14 cellular contexts compared by ENCODE assay signal in genomic region chr16:21194771-21195301, GRCh38. TPM values are rescaled to one million over a fixed set of nuclear protein-coding genes. Genes with fewer than 3 reads are reported as not detected.
DNase-seq lines count a peak whose midpoint lies in the region; ATAC-seq, FAIRE-seq and TF ChIP-seq lines count a peak whose summit lies in the region.
"Had no signal": no experiment of that assay in that cellular context is flagged by ENCODE, and none has a peak within 500 bp of the region (broad histone marks: within the 10 kb centered on the region; RNA-seq: fewer than 3 reads in every experiment).

No MANE protein-coding gene starts in this region.

- FAIRE-seq in bronchial epithelial cell (lab: Jason Lieb, UNC), result no peak
- FAIRE-seq: TTC549 had no signal

- no peaks in the 10 kb centered on the region for H3K27me3 ChIP-seq in bronchial epithelial cell (ENCODE audit: control insufficient read depth, insufficient read depth, low read length)

- H3K36me3 ChIP-seq in bronchial epithelial cell (ENCODE audit: control insufficient read depth, insufficient read depth, low read length), result no peaks in the 10 kb centered on the region
- H3K36me3 ChIP-seq: suprapubic skin had no signal

- peak; percentile 24 for DNase-seq in Caki2 (ENCODE audit: low read depth)
- DNase-seq in GM19238 (ENCODE audit: insufficient read length, low spot score), result peak; percentile 9
- DNase-seq in bronchial epithelial cell (ENCODE audit: low read depth), result peak; percentile 13
- peak; percentile 62 for DNase-seq in myocyte (ENCODE audit: low read depth)
- DNase-seq in SKM-1 treated with dmso at 0.1 percent for 144 hours (lab: John Stamatoyannopoulos, UW; ENCODE audit: unreplicated experiment), result no peak
- DNase-seq: activated naive CD8-positive, alpha-beta T cell treated with anti-CD3 and anti-CD28 coated beads, Interleukin-2, amount 10 ng/mL, durations not matched to agents 7 days and 5 days; left colon; naive thymus-derived CD8-positive, alpha-beta T cell; NCI-H187 treated with DMSO at 0.1 percent for 48 hours had no signal

- ATAC-seq in GM19467 (IDR thresholded peaks at IDR 0.05; ENCODE audit: unreplicated experiment) (no peak), HG02973 (IDR thresholded peaks at IDR 0.05; ENCODE audit: unreplicated experiment) (no peak)
- ATAC-seq: left colon; naive thymus-derived CD8-positive, alpha-beta T cell had no signal

- TF ChIP-seq CTCF in bronchial epithelial cell (IDR thresholded peaks at IDR 0.05; ENCODE audit: insufficient read depth, low read length, severe bottlenecking), result no peak

- in situ Hi-C loops in Caki2 (cut with HindIII; ENCODE audit: low pct_unique_long_range_greater_than_20kb, low sequenced_read_pairs), result no loop called here

- H3K4me3 ChIP-seq in bronchial epithelial cell (ENCODE audit: low read depth, low read length), result no peak overlapping the region
- H3K4me3 ChIP-seq: suprapubic skin had no signal

RNA-seq across cellular contexts. Expression of gene ZP2, which starts 16.5 kb away (rescaled TPM):
- not detected in 2 replicates for total RNA-seq in Caki2 (2014; rRNA removed; shearing (Covaris generic); ENCODE audit: low replicate concordance)
- total RNA-seq in bronchial epithelial cell (not detected in 2 replicates), myocyte (not detected in 2 replicates)
- not detected for polyA plus RNA-seq in myocyte (2012)
- total RNA-seq: activated naive CD8-positive, alpha-beta T cell treated with anti-CD3 and anti-CD28 coated beads, Interleukin-2, amount 10 ng/mL, durations not matched to agents 7 days and 5 days; naive thymus-derived CD8-positive, alpha-beta T cell; SK-MEL-5; suprapubic skin had no signal
- polyA plus RNA-seq: naive thymus-derived CD8-positive, alpha-beta T cell had no signal

RNA-seq across cellular contexts. Expression of gene LDAF1, which starts 36.4 kb away (rescaled TPM):
- 67.2 and 104 TPM in 2 replicates for total RNA-seq in Caki2 (2014; rRNA removed; shearing (Covaris generic); ENCODE audit: low replicate concordance)
- 59.4 and 90.6 TPM in 2 replicates for total RNA-seq in bronchial epithelial cell
- 8.0 and 9.5 TPM in 2 replicates for total RNA-seq in myocyte
- polyA plus RNA-seq in myocyte (2012), result 22.3 TPM

RNA-seq across cellular contexts. Expression of gene ANKS4B, which starts 38.7 kb away (rescaled TPM):
- total RNA-seq in Caki2 (2014; rRNA removed; shearing (Covaris generic); ENCODE audit: low replicate concordance), result not detected in 2 replicates
- total RNA-seq in bronchial epithelial cell (under 0.01 TPM in 1 of 2 replicates, not detected in the other), myocyte (0.03 TPM in 1 of 2 replicates, not detected in the other)
- not detected for polyA plus RNA-seq in myocyte (2012)
- total RNA-seq: activated naive CD8-positive, alpha-beta T cell treated with anti-CD3 and anti-CD28 coated beads, Interleukin-2, amount 10 ng/mL, durations not matched to agents 7 days and 5 days; naive thymus-derived CD8-positive, alpha-beta T cell; SK-MEL-5; suprapubic skin had no signal
- polyA plus RNA-seq: naive thymus-derived CD8-positive, alpha-beta T cell had no signal

RNA-seq across cellular contexts. Expression of gene DNAH3, which starts 44.2 kb away (rescaled TPM):
- 0.17 TPM in 1 of 2 replicates, not detected in the other for total RNA-seq in Caki2 (2014; rRNA removed; shearing (Covaris generic); ENCODE audit: low replicate concordance)
- total RNA-seq in bronchial epithelial cell (0.26 TPM in 2 replicates), myocyte (0.03 and 0.05 TPM in 2 replicates)
- 0.04 TPM for polyA plus RNA-seq in myocyte (2012)
- total RNA-seq: activated naive CD8-positive, alpha-beta T cell treated with anti-CD3 and anti-CD28 coated beads, Interleukin-2, amount 10 ng/mL, durations not matched to agents 7 days and 5 days; naive thymus-derived CD8-positive, alpha-beta T cell had no signal
- polyA plus RNA-seq: naive thymus-derived CD8-positive, alpha-beta T cell had no signal
